29 cellular contexts compared by ENCODE assay signal in genomic region chr17:58491510-58492045, GRCh38. TPM values are rescaled to one million over a fixed set of nuclear protein-coding genes. Genes with fewer than 3 reads are reported as not detected.
"Had no signal": no experiment of that assay in that cellular context is flagged by ENCODE, and none has a peak within 500 bp of the region (broad histone marks: within the 10 kb centered on the region; RNA-seq: fewer than 3 reads in every experiment).

No MANE protein-coding gene starts in this region.

- H3K4me3 ChIP-seq: coronary artery, dorsolateral prefrontal cortex, heart left ventricle had no signal

- H3K27me3 ChIP-seq: brain microvascular endothelial cell, dorsolateral prefrontal cortex, heart left ventricle had no signal

- H3K4me3 Mint-ChIP-seq: activated CD4-positive, alpha-beta memory T cell treated with anti-CD3 and anti-CD28 coated beads for 36 hours; activated CD4-positive, alpha-beta T cell treated with anti-CD3 and anti-CD28 coated beads for 36 hours; activated CD4-positive, alpha-beta T cell treated with anti-CD3 and anti-CD28 coated beads, Interleukin-2, amount 10 ng/mL, durations not matched to agents 24 days and 14 days; activated T-cell treated with anti-CD3 and anti-CD28 coated beads, Interleukin-2, amount 50 U/mL, for 24 hours; central memory CD8-positive, alpha-beta T cell; dendritic cell treated with granulocyte-macrophage colony-stimulating factor and Interleukin-4, amounts not matched to agents 40 ng/mL and 50 ng/mL, for 4 days; endodermal cell had no signal

- H3K9me3 ChIP-seq: heart left ventricle had no signal

- H3K4me1 Mint-ChIP-seq: endodermal cell had no signal

- DNase-seq: activated CD4-positive, alpha-beta memory T cell treated with anti-CD3 and anti-CD28 coated beads for 36 hours; activated CD4-positive, alpha-beta T cell treated with anti-CD3 and anti-CD28 coated beads for 36 hours; activated CD4-positive, alpha-beta T cell treated with anti-CD3 and anti-CD28 coated beads, Interleukin-2, amount 10 ng/mL, durations not matched to agents 24 days and 14 days; activated CD4-positive, CD25-positive, alpha-beta regulatory T cell; activated CD4-positive, CD25-positive, alpha-beta regulatory T cell treated with anti-CD3 and anti-CD28 coated beads, Interleukin-2, amount 50 U/mL, for 72 hours; activated CD8-positive, alpha-beta memory T cell treated with anti-CD3 and anti-CD28 coated beads, Interleukin-2, amount 50 U/mL, for 48 hours; activated effector memory CD4-positive, alpha-beta T cell treated with Interleukin-2 at 50 U/mL for 16 hours; activated gamma-delta T cell treated with Interleukin-2 at 50 U/mL for 16 hours; activated naive CD4-positive, alpha-beta T cell treated with anti-CD3 and anti-CD28 coated beads, Interleukin-2, amount 50 U/mL, for 16 hours; activated naive CD4-positive, alpha-beta T cell treated with Interleukin-2 at 50 U/mL for 16 hours; activated T-cell treated with anti-CD3 and anti-CD28 coated beads for 4 hours; activated T-cell treated with anti-CD3 and anti-CD28 coated beads, Interleukin-2, amount 50 U/mL, for 24 hours; activated T-cell treated with anti-CD3 and anti-CD28 coated beads, Interleukin-2, amount 50 U/mL, for 72 hours; amniotic stem cell; brain microvascular endothelial cell; dorsolateral prefrontal cortex; effector memory CD4-positive, alpha-beta T cell; endodermal cell; foreskin fibroblast; glutamatergic neuron; heart left ventricle; T-helper 2 cell had no signal

- H3K9me3 Mint-ChIP-seq: activated CD4-positive, alpha-beta memory T cell treated with anti-CD3 and anti-CD28 coated beads for 36 hours; activated CD4-positive, alpha-beta T cell treated with anti-CD3 and anti-CD28 coated beads, Interleukin-2, amount 10 ng/mL, durations not matched to agents 24 days and 14 days; activated T-cell treated with anti-CD3 and anti-CD28 coated beads, Interleukin-2, amount 50 U/mL, for 24 hours; activated T-cell treated with anti-CD3 and anti-CD28 coated beads, Interleukin-2, amount 50 U/mL, for 72 hours; central memory CD8-positive, alpha-beta T cell; dendritic cell treated with granulocyte-macrophage colony-stimulating factor and Interleukin-4, amounts not matched to agents 40 ng/mL and 50 ng/mL, for 4 days; endodermal cell had no signal

- H3K27ac Mint-ChIP-seq: dendritic cell treated with granulocyte-macrophage colony-stimulating factor and Interleukin-4, amounts not matched to agents 40 ng/mL and 50 ng/mL, for 4 days; endodermal cell had no signal

- H3K27me3 Mint-ChIP-seq: activated CD4-positive, alpha-beta memory T cell treated with anti-CD3 and anti-CD28 coated beads for 36 hours; activated CD4-positive, alpha-beta T cell treated with anti-CD3 and anti-CD28 coated beads for 36 hours; activated CD4-positive, alpha-beta T cell treated with anti-CD3 and anti-CD28 coated beads, Interleukin-2, amount 10 ng/mL, durations not matched to agents 24 days and 14 days; activated naive CD8-positive, alpha-beta T cell; activated T-cell treated with anti-CD3 and anti-CD28 coated beads, Interleukin-2, amount 50 U/mL, for 24 hours; central memory CD8-positive, alpha-beta T cell had no signal

- H3K27ac ChIP-seq: brain microvascular endothelial cell, coronary artery had no signal

RNA-seq across cellular contexts. Expression of gene HSF5, which starts 3.4 kb away (rescaled TPM):
- total RNA-seq: astrocyte, bronchial epithelial cell, cardiac septum had no signal
